ENCODE assay signal across 1 cellular context in the genomic region with DNA sequence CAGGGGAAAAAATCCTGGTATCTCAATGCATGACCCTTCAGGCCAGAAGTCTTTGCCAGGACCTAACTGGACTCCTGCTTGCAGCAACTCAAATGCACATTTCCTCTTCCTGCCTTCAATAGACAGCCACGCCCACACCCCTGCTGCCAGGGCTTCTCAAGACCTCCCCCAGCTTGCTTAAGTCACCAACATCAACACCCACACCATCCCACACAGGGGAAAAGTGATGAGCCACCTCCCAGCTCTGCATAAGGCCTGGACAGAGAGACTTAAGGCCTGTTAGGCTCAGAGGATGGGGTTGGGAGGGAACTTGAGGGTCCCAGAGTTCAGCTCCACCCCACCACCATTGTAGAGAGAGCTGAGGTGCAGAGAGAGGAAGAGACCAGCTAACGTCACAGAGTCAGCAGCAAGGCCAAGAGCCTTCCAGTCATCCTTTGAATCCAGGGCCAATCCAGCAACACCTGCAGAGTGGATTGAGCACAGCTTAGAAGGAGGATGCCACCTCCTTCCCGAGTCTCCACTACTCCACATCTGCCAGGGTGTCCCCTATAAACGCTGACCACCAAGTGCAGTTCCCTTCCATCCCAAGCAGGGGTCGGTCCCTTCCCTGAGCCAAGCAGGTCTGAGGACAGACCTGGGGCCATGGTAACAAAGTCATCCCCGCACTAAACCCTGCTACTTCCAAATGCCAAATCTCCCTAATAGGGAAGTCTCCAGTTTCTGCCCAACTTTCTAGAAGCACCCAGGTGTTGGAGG.
TF ChIP-seq lines count a peak whose summit lies in the region.

No MANE protein-coding gene starts in this region.

TF ChIP-seq in K562, 482 proteins besides CTCF, POLR2A, EP300 and RAD21 (continued from another document):
- TF ChIP-seq PKNOX1 (IDR thresholded peaks at IDR 0.05): 0 out of 2 replicates have a peak, but pooled peaks have one; percentile 22
- TF ChIP-seq, protein P1, sequence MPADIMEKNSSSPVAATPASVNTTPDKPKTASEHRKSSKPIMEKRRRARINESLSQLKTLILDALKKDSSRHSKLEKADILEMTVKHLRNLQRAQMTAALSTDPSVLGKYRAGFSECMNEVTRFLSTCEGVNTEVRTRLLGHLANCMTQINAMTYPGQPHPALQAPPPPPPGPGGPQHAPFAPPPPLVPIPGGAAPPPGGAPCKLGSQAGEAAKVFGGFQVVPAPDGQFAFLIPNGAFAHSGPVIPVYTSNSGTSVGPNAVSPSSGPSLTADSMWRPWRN (IDR thresholded peaks at IDR 0.05; ENCODE audit: low read depth): no peak
- TF ChIP-seq ZEB2 (IDR thresholded peaks at IDR 0.05): no peak
- TF ChIP-seq KHSRP (IDR thresholded peaks at IDR 0.05): no peak
- no peak for TF ChIP-seq ZNF354B (CRISPR knock-in tag; IDR thresholded peaks at IDR 0.05)
- peak; percentile 25; the same call in 1 of the 2 replicates for TF ChIP-seq CTBP1 (IDR thresholded peaks at IDR 0.05; ENCODE audit: borderline replicate concordance)
- TF ChIP-seq ZNF696 (CRISPR knock-in tag; conservative IDR thresholded peaks at IDR 0.05): no peak
- TF ChIP-seq, protein P2, sequence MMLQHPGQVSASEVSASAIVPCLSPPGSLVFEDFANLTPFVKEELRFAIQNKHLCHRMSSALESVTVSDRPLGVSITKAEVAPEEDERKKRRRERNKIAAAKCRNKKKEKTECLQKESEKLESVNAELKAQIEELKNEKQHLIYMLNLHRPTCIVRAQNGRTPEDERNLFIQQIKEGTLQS (IDR thresholded peaks at IDR 0.05): 0 out of 2 replicates have a peak, but pooled peaks have one; percentile 7
- TF ChIP-seq, protein P2 (CRISPR knock-in tag; conservative IDR thresholded peaks at IDR 0.05): no peak
- TF ChIP-seq, protein P3, sequence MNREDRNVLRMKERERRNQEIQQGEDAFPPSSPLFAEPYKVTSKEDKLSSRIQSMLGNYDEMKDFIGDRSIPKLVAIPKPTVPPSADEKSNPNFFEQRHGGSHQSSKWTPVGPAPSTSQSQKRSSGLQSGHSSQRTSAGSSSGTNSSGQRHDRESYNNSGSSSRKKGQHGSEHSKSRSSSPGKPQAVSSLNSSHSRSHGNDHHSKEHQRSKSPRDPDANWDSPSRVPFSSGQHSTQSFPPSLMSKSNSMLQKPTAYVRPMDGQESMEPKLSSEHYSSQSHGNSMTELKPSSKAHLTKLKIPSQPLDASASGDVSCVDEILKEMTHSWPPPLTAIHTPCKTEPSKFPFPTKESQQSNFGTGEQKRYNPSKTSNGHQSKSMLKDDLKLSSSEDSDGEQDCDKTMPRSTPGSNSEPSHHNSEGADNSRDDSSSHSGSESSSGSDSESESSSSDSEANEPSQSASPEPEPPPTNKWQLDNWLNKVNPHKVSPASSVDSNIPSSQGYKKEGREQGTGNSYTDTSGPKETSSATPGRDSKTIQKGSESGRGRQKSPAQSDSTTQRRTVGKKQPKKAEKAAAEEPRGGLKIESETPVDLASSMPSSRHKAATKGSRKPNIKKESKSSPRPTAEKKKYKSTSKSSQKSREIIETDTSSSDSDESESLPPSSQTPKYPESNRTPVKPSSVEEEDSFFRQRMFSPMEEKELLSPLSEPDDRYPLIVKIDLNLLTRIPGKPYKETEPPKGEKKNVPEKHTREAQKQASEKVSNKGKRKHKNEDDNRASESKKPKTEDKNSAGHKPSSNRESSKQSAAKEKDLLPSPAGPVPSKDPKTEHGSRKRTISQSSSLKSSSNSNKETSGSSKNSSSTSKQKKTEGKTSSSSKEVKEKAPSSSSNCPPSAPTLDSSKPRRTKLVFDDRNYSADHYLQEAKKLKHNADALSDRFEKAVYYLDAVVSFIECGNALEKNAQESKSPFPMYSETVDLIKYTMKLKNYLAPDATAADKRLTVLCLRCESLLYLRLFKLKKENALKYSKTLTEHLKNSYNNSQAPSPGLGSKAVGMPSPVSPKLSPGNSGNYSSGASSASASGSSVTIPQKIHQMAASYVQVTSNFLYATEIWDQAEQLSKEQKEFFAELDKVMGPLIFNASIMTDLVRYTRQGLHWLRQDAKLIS (CRISPR knock-in tag; IDR thresholded peaks at IDR 0.05): no peak
- TF ChIP-seq FOXK2 (conservative IDR thresholded peaks at IDR 0.05 in 1 of 2, IDR thresholded peaks at IDR 0.05 in 1 of 2; ENCODE audit: low read depth in 2 of 2): peak; percentile 65 to 70; a peak in 2 of 4 replicates
- TF ChIP-seq EGR1 (conservative IDR thresholded peaks at IDR 0.05): peak; percentile 92
